ENCODE assay signal across 2 cellular contexts in genomic region chr19:41175825-41176734, GRCh38.
TF ChIP-seq lines count a peak whose summit lies in the region.

No MANE protein-coding gene starts in this region.

TF ChIP-seq in IMR-90, 13 proteins besides CTCF, POLR2A, EP300 and RAD21:
- no peak for TF ChIP-seq CHD1 (IDR thresholded peaks at IDR 0.05; ENCODE audit: low read depth, low read length)
- no peak for TF ChIP-seq MAFK (IDR thresholded peaks at IDR 0.05; ENCODE audit: low read depth, low read length)
- TF ChIP-seq USF2 (IDR thresholded peaks at IDR 0.05; ENCODE audit: low read depth, low read length): no peak
- TF ChIP-seq MXI1 (IDR thresholded peaks at IDR 0.05; ENCODE audit: borderline replicate concordance, low read depth, low read length): no peak
- TF ChIP-seq FOS (IDR thresholded peaks at IDR 0.05; ENCODE audit: low read depth, low read length): peak; percentile 18; the same call in 1 of the 2 replicates
- no peak for TF ChIP-seq RFX5 (IDR thresholded peaks at IDR 0.05; ENCODE audit: low read depth, low read length)
TF ChIP-seq in IMR-90: peak in this region for 1.

TF ChIP-seq in endothelial cell of umbilical vein, 7 proteins besides CTCF, POLR2A, EP300 and RAD21:
- TF ChIP-seq MAX (IDR thresholded peaks at IDR 0.05; ENCODE audit: insufficient read depth, insufficient read length) (no peak), FOS (IDR thresholded peaks at IDR 0.05; ENCODE audit: borderline replicate concordance, insufficient read depth, low read length) (peak; percentile 16)
